In the genomic region with DNA sequence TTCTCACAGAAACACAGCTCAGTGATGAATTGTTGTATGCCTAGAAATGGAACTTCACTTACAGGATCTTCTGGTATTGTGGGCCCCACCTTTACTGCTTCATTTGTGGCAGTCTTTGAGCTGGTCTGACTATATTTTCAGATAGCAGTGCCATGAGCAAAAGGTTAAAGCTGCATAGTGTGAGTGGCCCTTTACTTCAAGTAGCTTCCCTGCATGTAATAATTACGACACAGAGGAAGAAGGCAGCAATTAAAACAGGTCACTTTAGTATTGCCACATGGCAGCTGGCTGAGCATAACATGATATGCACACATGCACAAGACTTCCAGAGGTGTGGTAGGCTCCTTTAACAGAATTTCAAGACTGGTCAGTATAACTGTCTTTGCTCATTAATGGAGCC, we compare ENCODE assay signal across 20 cellular contexts.
A peak's percentile ranks its signal among the peaks of the same experiment; 100 is the strongest.
DNase-seq lines count a peak whose midpoint lies in the region; ATAC-seq, FAIRE-seq and TF ChIP-seq lines count a peak whose summit lies in the region.
"Had no signal": no experiment of that assay in that cellular context is flagged by ENCODE, and none has a peak within 500 bp of the region (broad histone marks: within the 10 kb centered on the region; RNA-seq: fewer than 3 reads in every experiment).

No MANE protein-coding gene starts in this region.

- H3K4me3 ChIP-seq in HEK293 (ENCODE audit: low read depth, low read length) (no peak overlapping the region), NB4 (ENCODE audit: low read depth, low read length) (no peak overlapping the region), K562 (no peak overlapping the region), mucosa of descending colon (no peak overlapping the region), dorsolateral prefrontal cortex (no peak overlapping the region)
- H3K4me3 ChIP-seq: prostate gland, vagina had no signal

- no TSS peak for BruUV-seq in K562 (replicated peaks; lab: Mats Ljungman, UMichigan)

- peak; percentile 80 for DNase-seq in NB4 (ENCODE audit: low read depth)
- DNase-seq in K562 (ENCODE audit: extremely low read depth in 1 of 4, low spot score in 3 of 4) = no peak
- no peak for DNase-seq in mucosa of descending colon
- no peak for DNase-seq in dorsolateral prefrontal cortex
- no peak for DNase-seq in NCI-H2107 treated with DMSO at 0.1 percent for 48 hours (lab: John Stamatoyannopoulos, UW; ENCODE audit: unreplicated experiment)
- DNase-seq in NCI-H1694 (lab: John Stamatoyannopoulos, UW) = no peak
- DNase-seq: activated CD4-positive, CD25-positive, alpha-beta regulatory T cell treated with anti-CD3 and anti-CD28 coated beads, Interleukin-2, amount 50 U/mL, for 72 hours; COR-L47; EL; erythroblast; head of caudate nucleus; immature natural killer cell; NCI-H1436; PC-3; stimulated activated CD4-positive, alpha-beta T cell treated with anti-CD3 and anti-CD28 coated beads, Interleukin-4, amount 100 ng/mL, for 4 hours; T-helper 9 cell had no signal

- no peak overlapping the region for H2AFZ ChIP-seq in K562 (ENCODE audit: low read depth, low read length)

- no peak for TF ChIP-seq CTCF in HEK293 (tag by site-specific recombination; IDR thresholded peaks at IDR 0.05)
- no peak for TF ChIP-seq CTCF in NB4 (IDR thresholded peaks at IDR 0.05; ENCODE audit: low read depth, low read length)
- no peak for TF ChIP-seq CTCF in K562 (IDR thresholded peaks at IDR 0.05 in 2 of 3, conservative IDR thresholded peaks at IDR 0.05 in 1 of 3; ENCODE audit: insufficient read depth in 2 of 3, low read depth in 1 of 3, low read length in 3 of 3)
- TF ChIP-seq CTCF in mucosa of descending colon (IDR thresholded peaks at IDR 0.05) = no peak
- no peak for TF ChIP-seq CTCF in dorsolateral prefrontal cortex (IDR thresholded peaks at IDR 0.05 in 54 of 56, conservative IDR thresholded peaks at IDR 0.05 in 2 of 56; ENCODE audit: low read depth in 1 of 56, partially characterized antibody in 56 of 56)

- POLR2A ChIA-PET in HEK293 (lab: Yijun Ruan, JAX) = no interaction called here
- POLR2A ChIA-PET in K562 (lab: Yijun Ruan, JAX) = no interaction called here

- no peak for TF ChIP-seq EP300 in K562 (IDR thresholded peaks at IDR 0.05; ENCODE audit: low read length)

- H3K9me1 ChIP-seq in K562 (ENCODE audit: control insufficient read depth, insufficient read depth, low read length) = no peaks in the 10 kb centered on the region

- in situ Hi-C loops in K562 (cut with MboI) = no loop called here

- H3K27ac ChIP-seq in HEK293 (ENCODE audit: extremely low read depth, low read depth, low read length) (no peak overlapping the region), K562 (ENCODE audit: extremely low read depth, low read depth, low read length) (no peak overlapping the region), dorsolateral prefrontal cortex (no peak overlapping the region)
- H3K27ac ChIP-seq: prostate gland, vagina had no signal

- H3K9me3 ChIP-seq in HEK293 (ENCODE audit: control insufficient read depth, insufficient read depth, low read depth, low read length) (no peaks in the 10 kb centered on the region), K562 (replicated peaks; ENCODE audit: control insufficient read depth, insufficient read depth, low read depth, low read length) (no peaks in the 10 kb centered on the region), mucosa of descending colon (no peaks in the 10 kb centered on the region)
- H3K9me3 ChIP-seq: prostate gland, vagina had no signal

- no peaks in the 10 kb centered on the region for H3K79me2 ChIP-seq in K562 (ENCODE audit: control insufficient read depth, insufficient read depth, low read length)

- ATAC-seq in K562 (no peak), mucosa of descending colon (peak; percentile 66)
- ATAC-seq: natural killer cell treated with Interleukin-12 subunit alpha and Interleukin-12 subunit beta and Interleukin-15 and Interleukin-18, amount 100 ng/mL, for 72 hours; PC-3 had no signal

- TF ChIP-seq POLR2A in NB4 (IDR thresholded peaks at IDR 0.05; ENCODE audit: extremely low read depth, insufficient read length) (no peak), K562 (conservative IDR thresholded peaks at IDR 0.05) (no peak)

- 67% methylated on average over 1 of the region's 1 CpG for WGBS in K562 (ENCODE audit: insufficient coverage, low coverage, missing lambda C conversion rate)

- no peak for FAIRE-seq in K562 (lab: Jason Lieb, UNC)

- H3K36me3 ChIP-seq in HEK293 (ENCODE audit: control insufficient read depth in 2 of 2, insufficient read depth in 1 of 2, low read length in 2 of 2) = no peaks in the 10 kb centered on the region
- no peaks in the 10 kb centered on the region for H3K36me3 ChIP-seq in K562 (ENCODE audit: control insufficient read depth, insufficient read depth, low read length)
- no peaks in the 10 kb centered on the region for H3K36me3 ChIP-seq in mucosa of descending colon (ENCODE audit: low read depth)
- H3K36me3 ChIP-seq: prostate gland, vagina had no signal

- no peaks in the 10 kb centered on the region for H3K27me3 ChIP-seq in K562 (ENCODE audit: control insufficient read depth in 2 of 2, insufficient read depth in 2 of 2, low read length in 2 of 2)
- H3K27me3 ChIP-seq in dorsolateral prefrontal cortex = no peaks in the 10 kb centered on the region
- H3K27me3 ChIP-seq: vagina had no signal

- intact Hi-C loops in K562 (cut with micrococcal nuclease) (no loop called here), mucosa of descending colon (cut with DNase I, micrococcal nuclease) (no loop called here), dorsolateral prefrontal cortex (cut with DNase I) (no loop called here)

- CTCF ChIA-PET in HEK293 (lab: Yijun Ruan, JAX) = interaction anchor here (0.5 kb wide), 1 partner anchor 456 kb away, joined by 3 read pairs; no protein-coding TSS in a partner anchor
- CTCF ChIA-PET in K562 (lab: Yijun Ruan, JAX; ENCODE audit: low intra/inter-chr PET ratio) = no interaction called here

- no peaks in the 10 kb centered on the region for H4K20me1 ChIP-seq in K562 (replicated peaks; ENCODE audit: control insufficient read depth, insufficient read depth, low read length)

- no peak overlapping the region for H3K4me2 ChIP-seq in K562 (ENCODE audit: insufficient read depth, low read length)

- H3K4me1 ChIP-seq in HEK293 (ENCODE audit: control insufficient read depth, insufficient read depth, low read length) (peaks cover 6% of the 10 kb centered on the region), K562 (replicated peaks in 1 of 2; ENCODE audit: control insufficient read depth in 2 of 2, insufficient read depth in 2 of 2, low read length in 2 of 2) (peaks cover 0 to 9% of the 10 kb centered on the region in 2 experiments; a peak in 2 of 5 replicates), mucosa of descending colon (ENCODE audit: low read depth) (peaks cover 34% of the 10 kb centered on the region)
- H3K4me1 ChIP-seq: prostate gland, vagina had no signal

- H3K9ac ChIP-seq in K562 (ENCODE audit: insufficient read depth in 1 of 2, low read depth in 2 of 2, low read length in 2 of 2) = no peak overlapping the region

- TF ChIP-seq RAD21 in K562 (CRISPR knock-in tag; conservative IDR thresholded peaks at IDR 0.05 in 1 of 2, IDR thresholded peaks at IDR 0.05 in 1 of 2) = no peak

TF ChIP-seq in HEK293, 187 proteins besides CTCF, POLR2A, EP300 and RAD21 (continues in another document):
- TF ChIP-seq ZBTB17 (tag by site-specific recombination; IDR thresholded peaks at IDR 0.05) (no peak), ZNF555 (tag by site-specific recombination; conservative IDR thresholded peaks at IDR 0.05) (no peak), OSR2 (tag by site-specific recombination; IDR thresholded peaks at IDR 0.05) (no peak), ZNF654 (tag by site-specific recombination; IDR thresholded peaks at IDR 0.05; ENCODE audit: low read depth) (no peak), ZNF585B (tag by site-specific recombination; IDR thresholded peaks at IDR 0.05) (no peak), ZNF624 (tag by site-specific recombination; IDR thresholded peaks at IDR 0.05) (no peak), ZNF629 (tag by site-specific recombination; IDR thresholded peaks at IDR 0.05) (no peak), ZNF571 (tag by site-specific recombination; IDR thresholded peaks at IDR 0.05) (no peak)
- TF ChIP-seq, protein P1, sequence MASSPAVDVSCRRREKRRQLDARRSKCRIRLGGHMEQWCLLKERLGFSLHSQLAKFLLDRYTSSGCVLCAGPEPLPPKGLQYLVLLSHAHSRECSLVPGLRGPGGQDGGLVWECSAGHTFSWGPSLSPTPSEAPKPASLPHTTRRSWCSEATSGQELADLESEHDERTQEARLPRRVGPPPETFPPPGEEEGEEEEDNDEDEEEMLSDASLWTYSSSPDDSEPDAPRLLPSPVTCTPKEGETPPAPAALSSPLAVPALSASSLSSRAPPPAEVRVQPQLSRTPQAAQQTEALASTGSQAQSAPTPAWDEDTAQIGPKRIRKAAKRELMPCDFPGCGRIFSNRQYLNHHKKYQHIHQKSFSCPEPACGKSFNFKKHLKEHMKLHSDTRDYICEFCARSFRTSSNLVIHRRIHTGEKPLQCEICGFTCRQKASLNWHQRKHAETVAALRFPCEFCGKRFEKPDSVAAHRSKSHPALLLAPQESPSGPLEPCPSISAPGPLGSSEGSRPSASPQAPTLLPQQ (tag by site-specific recombination; IDR thresholded peaks at IDR 0.05) = peak; percentile 79

TF ChIP-seq in K562, 482 proteins besides CTCF, POLR2A, EP300 and RAD21:
- TF ChIP-seq CEBPB (tag; IDR thresholded peaks at IDR 0.05) = 0 out of 2 replicates have a peak, but pooled peaks have one; percentile 22
- no peak for TF ChIP-seq LEF1 (IDR thresholded peaks at IDR 0.05)
